ENCODE assay signal across 8 cellular contexts in the genomic region with DNA sequence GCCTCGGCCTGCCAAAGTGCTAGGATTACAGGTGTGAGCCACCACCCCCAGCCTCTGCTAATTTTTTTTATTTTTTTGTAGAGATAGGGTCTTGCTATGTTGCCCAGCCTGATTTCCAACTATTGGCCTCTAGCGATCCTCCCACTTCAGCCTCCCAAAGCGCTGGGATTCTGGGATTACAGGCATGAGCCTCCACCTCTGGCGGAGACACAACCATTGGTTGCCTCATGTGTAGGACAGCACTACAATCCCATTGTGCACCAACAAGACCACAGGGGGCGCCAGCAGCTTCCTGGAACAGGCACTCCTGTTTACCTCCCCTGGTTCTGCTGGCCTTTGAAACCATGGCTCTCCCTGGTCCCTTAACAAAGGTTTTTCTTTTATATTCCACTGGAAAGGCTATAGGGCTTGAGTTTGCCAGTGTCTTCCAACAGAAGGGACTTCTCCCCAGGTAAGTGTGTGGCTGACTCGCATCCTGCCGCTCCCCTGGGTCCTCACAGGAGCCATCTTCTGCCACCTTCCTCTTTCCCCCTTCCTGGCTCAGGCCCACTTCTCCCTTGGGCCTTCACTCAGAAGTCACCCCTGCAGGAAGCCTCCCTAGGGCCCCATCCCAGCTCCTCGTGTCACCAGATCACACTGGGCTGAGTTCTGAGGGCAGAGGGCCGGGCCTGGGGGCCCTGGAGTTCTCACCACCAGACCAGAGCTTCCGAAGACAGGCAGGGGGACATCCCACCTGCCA.
DNase-seq lines count a peak whose midpoint lies in the region; ATAC-seq and TF ChIP-seq lines count a peak whose summit lies in the region.

No MANE protein-coding gene starts in this region.

- peak overlapping the region; percentile 71 for H3K27ac ChIP-seq in DOHH2 (ENCODE audit: low read depth, low read length)
- peak overlapping the region; percentile 75 for H3K27ac ChIP-seq in HUES48 (ENCODE audit: low read depth, low read length)

- H3K79me2 ChIP-seq in DOHH2 (ENCODE audit: control insufficient read depth, low read length) = peaks cover 6% of the 10 kb centered on the region

- peaks cover 11% of the 10 kb centered on the region for H3F3A ChIP-seq in DOHH2 (ENCODE audit: control insufficient read depth, insufficient read depth)

- H3K27me3 ChIP-seq in DOHH2 (ENCODE audit: control insufficient read depth, low read length) (no peaks in the 10 kb centered on the region), HUES48 (ENCODE audit: control insufficient read depth, insufficient read depth, low read length) (no peaks in the 10 kb centered on the region)

- H3K36me3 ChIP-seq in DOHH2 (ENCODE audit: control insufficient read depth, low read length) (peaks cover 8% of the 10 kb centered on the region), HUES48 (ENCODE audit: control insufficient read depth, insufficient read depth, low read length) (peaks cover 6% of the 10 kb centered on the region; the same call in 1 of the 2 replicates)

- peak overlapping the region; percentile 71 for H3K4me3 ChIP-seq in DOHH2 (ENCODE audit: low read length)
- H3K4me3 ChIP-seq in HUES48 (ENCODE audit: low read depth, low read length) = no peak overlapping the region

- ATAC-seq in HG02798 (IDR thresholded peaks at IDR 0.05; ENCODE audit: poor library complexity, unreplicated experiment) (no peak), GM18498 (IDR thresholded peaks at IDR 0.05; ENCODE audit: unreplicated experiment) (no peak)

- H3K9me3 ChIP-seq in DOHH2 (ENCODE audit: control insufficient read depth, insufficient read depth, low read length) (no peaks in the 10 kb centered on the region), HUES48 (ENCODE audit: control insufficient read depth, insufficient read depth, low read length) (no peaks in the 10 kb centered on the region)

- H3K4me2 ChIP-seq in DOHH2 (ENCODE audit: low read length) = peak overlapping the region; percentile 90

- DNase-seq in RPMI8226 = peak; percentile 64
- DNase-seq in anterior cingulate cortex (lab: John Stamatoyannopoulos, UW) = peak in 31 of 58 donors; percentile 14 to 68 (median 34)
- DNase-seq in iPS-NIHi11 (ENCODE audit: low spot score) = peak; percentile 79
- DNase-seq in stimulated activated CD8-positive, alpha-beta memory T cell treated with anti-CD3 and anti-CD28 coated beads, Interleukin-15, amount 100 ng/mL, for 48 hours (ENCODE audit: low read depth in 2 of 2) = peak; percentile 50 to 53

- peak; percentile 88 for TF ChIP-seq CTCF in DOHH2 (IDR thresholded peaks at IDR 0.05; ENCODE audit: low read depth, low read length, poor library complexity, severe bottlenecking)

- H3K9me2 ChIP-seq in DOHH2 (replicated peaks; ENCODE audit: control insufficient read depth, low read length) = no peaks in the 10 kb centered on the region

- no peak overlapping the region for H3K9ac ChIP-seq in HUES48 (ENCODE audit: low read depth, low read length)

- H3K4me1 ChIP-seq in DOHH2 (ENCODE audit: control insufficient read depth, low read length) (peaks cover 61% of the 10 kb centered on the region), HUES48 (ENCODE audit: control insufficient read depth, insufficient read depth, low read length) (peaks cover 3% of the 10 kb centered on the region)

- no peaks in the 10 kb centered on the region for H4K20me1 ChIP-seq in DOHH2 (ENCODE audit: control insufficient read depth, insufficient read depth, low read depth, low read length)
